Comparison of ENCODE assay signal across 8 cellular contexts in genomic region chr1:44157903-44158302, GRCh38. TPM values are rescaled to one million over a fixed set of nuclear protein-coding genes. Genes with fewer than 3 reads are reported as not detected.
"Had no signal": no experiment of that assay in that cellular context is flagged by ENCODE, and none has a peak within 500 bp of the region (broad histone marks: within the 10 kb centered on the region; RNA-seq: fewer than 3 reads in every experiment).

No MANE protein-coding gene starts in this region.

- DNase-seq: GDM1 had no signal

- ATAC-seq: GM12878 had no signal

- FAIRE-seq: G401.6, GM12878, GM12891, GM12892, GM18507, GM19239 had no signal

- H3K4me3 ChIP-seq: GM12878 had no signal

RNA-seq across cellular contexts. Expression of gene KLF18, which starts 16.5 kb away (rescaled TPM):
- total RNA-seq: G401, GM12878 had no signal
- polyA plus RNA-seq: GM12878 had no signal

RNA-seq across cellular contexts. Expression of gene KLF17, which starts 39.3 kb away (rescaled TPM):
- total RNA-seq: G401, GM12878 had no signal
- polyA plus RNA-seq: GM12878 had no signal
